21 cellular contexts compared by ENCODE assay signal in genomic region chr1:23407036-23407630, GRCh38. TPM values are rescaled to one million over a fixed set of nuclear protein-coding genes. Genes with fewer than 3 reads are reported as not detected.
DNase-seq lines count a peak whose midpoint lies in the region; ATAC-seq and TF ChIP-seq lines count a peak whose summit lies in the region.
"Had no signal": no experiment of that assay in that cellular context is flagged by ENCODE, and none has a peak within 500 bp of the region (broad histone marks: within the 10 kb centered on the region; RNA-seq: fewer than 3 reads in every experiment).

No MANE protein-coding gene starts in this region.

- intact Hi-C loops in right cardiac atrium (cut with DNase I) = loop anchor here in 2 of 4 donors (10.0 kb wide), 2 partner anchors 62 to 102 kb away; partner anchors contain the start of gene HNRNPR (in 2 of the 2)

- WGBS in right cardiac atrium = 62% methylated on average over 7 of the region's 7 CpGs

- H3K4me1 ChIP-seq in right cardiac atrium (ENCODE audit: control insufficient read depth, insufficient read depth, low read length) = no peaks in the 10 kb centered on the region
- peaks cover 15% of the 10 kb centered on the region for H3K4me1 ChIP-seq in SJCRH30

- H3K4me3 ChIP-seq in fibroblast of pulmonary artery (replicated peaks; ENCODE audit: low read depth, low read length) (no peak overlapping the region), right cardiac atrium (ENCODE audit: low read length) (no peak overlapping the region), SJCRH30 (no peak overlapping the region)
- H3K4me3 ChIP-seq: Peyer's patch, SK-N-MC had no signal

- POLR2A ChIA-PET in naive thymus-derived CD8-positive, alpha-beta T cell (lab: Charles Lee) = no interaction called here

- H3K9me3 ChIP-seq in right cardiac atrium (ENCODE audit: control insufficient read depth, low read length) = no peaks in the 10 kb centered on the region
- H3K9me3 ChIP-seq in SJCRH30 (replicated peaks) = no peaks in the 10 kb centered on the region
- H3K9me3 ChIP-seq: BE2C, Peyer's patch had no signal

- peaks cover 10 to 12% (median 11%) of the 10 kb centered on the region in 4 donors for H3K4me1 Mint-ChIP-seq in naive thymus-derived CD8-positive, alpha-beta T cell

- H3K36me3 Mint-ChIP-seq in naive thymus-derived CD8-positive, alpha-beta T cell = peaks cover 0 to 20% (median 2%) of the 10 kb centered on the region in 3 donors

- no peaks in the 10 kb centered on the region for H3K27me3 Mint-ChIP-seq in naive thymus-derived CD8-positive, alpha-beta T cell
- H3K27me3 Mint-ChIP-seq: CD4-positive, CD25-positive, alpha-beta regulatory T cell had no signal

- no peaks in the 10 kb centered on the region for H3K36me3 ChIP-seq in SJCRH30
- H3K36me3 ChIP-seq: BE2C had no signal

- H3K27ac ChIP-seq in right cardiac atrium (ENCODE audit: low read length) (no peak overlapping the region), SJCRH30 (no peak overlapping the region)
- H3K27ac ChIP-seq: Peyer's patch, SK-N-MC had no signal

- DNase-seq in EL = peak; percentile 28
- DNase-seq in NCI-H226 = peak; percentile 54
- DNase-seq in fibroblast of pulmonary artery (ENCODE audit: low read depth) = peak; percentile 77
- DNase-seq in right cardiac atrium = no peak
- DNase-seq in iPS-NIHi11 (ENCODE audit: low spot score) = no peak
- DNase-seq in stimulated activated naive CD8-positive, alpha-beta T cell treated with anti-CD3 and anti-CD28 coated beads, Interleukin-15, Interleukin-2, amounts not matched to agents 100 U/mL and 50 U/mL, for 24 hours = no peak
- DNase-seq in naive thymus-derived CD8-positive, alpha-beta T cell = no peak
- no peak for DNase-seq in SJCRH30
- DNase-seq: BE2C; CD4-positive, CD25-positive, alpha-beta regulatory T cell; COR-L47; DMS 273 treated with DMSO at 0.1 percent for 48 hours; GF-D8; KG1; NCI-H1436; NCI-H1930; NCI-H2171; NCI-H69; Peyer's patch had no signal

- no peak overlapping the region for H3K4me3 Mint-ChIP-seq in naive thymus-derived CD8-positive, alpha-beta T cell
- H3K4me3 Mint-ChIP-seq: CD4-positive, CD25-positive, alpha-beta regulatory T cell had no signal

- H3K27me3 ChIP-seq in right cardiac atrium (ENCODE audit: control insufficient read depth, insufficient read depth) (no peaks in the 10 kb centered on the region), SJCRH30 (no peaks in the 10 kb centered on the region)
- H3K27me3 ChIP-seq: BE2C, Peyer's patch had no signal

- no peaks in the 10 kb centered on the region for H3K9me3 Mint-ChIP-seq in naive thymus-derived CD8-positive, alpha-beta T cell
- H3K9me3 Mint-ChIP-seq: CD4-positive, CD25-positive, alpha-beta regulatory T cell had no signal

- no peak overlapping the region for H3K27ac Mint-ChIP-seq in naive thymus-derived CD8-positive, alpha-beta T cell
- H3K27ac Mint-ChIP-seq: CD4-positive, CD25-positive, alpha-beta regulatory T cell had no signal

- TF ChIP-seq CTCF in fibroblast of pulmonary artery (IDR thresholded peaks at IDR 0.05; ENCODE audit: low read length, missing control alignments) = no peak

- ATAC-seq in right cardiac atrium = peak; percentile 32 to 70
- ATAC-seq in stimulated activated naive CD8-positive, alpha-beta T cell treated with anti-CD3 and anti-CD28 coated beads, Interleukin-15, Interleukin-2, amounts not matched to agents 100 U/mL and 50 U/mL, for 24 hours = no peak
- ATAC-seq in naive thymus-derived CD8-positive, alpha-beta T cell = no peak

RNA-seq across cellular contexts. Expression of gene TCEA3, which starts 17.4 kb away (rescaled TPM):
- total RNA-seq in right cardiac atrium = 10 to 100 TPM; 36.4 to 79.5 (median 49.1) TPM
- 48.7 TPM for polyA plus RNA-seq in right cardiac atrium
- 10 to 100 TPM; 32.4 to 37.7 TPM for total RNA-seq in naive thymus-derived CD8-positive, alpha-beta T cell
- polyA plus RNA-seq in naive thymus-derived CD8-positive, alpha-beta T cell = 10 to 100 TPM; 22.5 to 44.4 (median 30.1) TPM
- 0.10 TPM in 1 of 2 replicates, not detected in the other for total RNA-seq in SJCRH30 (2014; rRNA removed; shearing (Covaris generic))
- total RNA-seq: H1 had no signal

RNA-seq across cellular contexts. Expression of gene ZNF436, which starts 37.5 kb away (rescaled TPM):
- 10 to 100 TPM; 11.3 to 13.8 (median 12.7) TPM for total RNA-seq in right cardiac atrium
- polyA plus RNA-seq in right cardiac atrium = 4.4 TPM
- total RNA-seq in naive thymus-derived CD8-positive, alpha-beta T cell = 1 to 10 TPM; 8.5 to 8.9 TPM
- polyA plus RNA-seq in naive thymus-derived CD8-positive, alpha-beta T cell = 1 to 10 TPM; 1.8 to 3.9 (median 2.0) TPM
- total RNA-seq in SJCRH30 (2014; rRNA removed; shearing (Covaris generic)) = 13.8 and 15.8 TPM in 2 replicates

Comparison
In these comparisons a context has a peak if more than half of its experiments do, and no peak if none do; other contexts are left out.
1. DNase-seq: peak in EL (single experiment), NCI-H226 (single experiment) and fibroblast of pulmonary artery (single experiment); none in right cardiac atrium (0 of 3), iPS-NIHi11 (single experiment), stimulated activated naive CD8-positive, alpha-beta T cell treated with anti-CD3 and anti-CD28 coated beads, Interleukin-15, Interleukin-2, amounts not matched to agents 100 U/mL and 50 U/mL, for 24 hours (single experiment), naive thymus-derived CD8-positive, alpha-beta T cell (0 of 10) and SJCRH30 (0 of 2).
2. ATAC-seq: peak in right cardiac atrium (2 of 2); none in stimulated activated naive CD8-positive, alpha-beta T cell treated with anti-CD3 and anti-CD28 coated beads, Interleukin-15, Interleukin-2, amounts not matched to agents 100 U/mL and 50 U/mL, for 24 hours (single experiment) and naive thymus-derived CD8-positive, alpha-beta T cell (0 of 2).
3. RNA of gene TCEA3, which starts 17.4 kb away (total RNA-seq): 36.4 to 79.5 TPM in right cardiac atrium and 32.4 to 37.7 TPM in naive thymus-derived CD8-positive, alpha-beta T cell; 0.10 TPM in SJCRH30; every median in the first group is over 10 times any median in the second.